8 cellular contexts compared by ENCODE assay signal in genomic region chr16:11016993-11017392, GRCh38.
DNase-seq lines count a peak whose midpoint lies in the region; ATAC-seq and TF ChIP-seq lines count a peak whose summit lies in the region.

No MANE protein-coding gene starts in this region.

- H3K27me3 ChIP-seq in vagina: no peaks in the 10 kb centered on the region

- TF ChIP-seq CTCF in natural killer cell (IDR thresholded peaks at IDR 0.05) (no peak), vagina (IDR thresholded peaks at IDR 0.05) (no peak)

- H3K27me3 Mint-ChIP-seq in natural killer cell treated with Interleukin-12 subunit alpha and Interleukin-12 subunit beta and Interleukin-15 and Interleukin-18, amount 100 ng/mL, for 72 hours: no peaks in the 10 kb centered on the region
- no peaks in the 10 kb centered on the region for H3K27me3 Mint-ChIP-seq in natural killer cell (ENCODE audit: low read depth in 2 of 2)

- H3K4me3 ChIP-seq in vagina: no peak overlapping the region

- intact Hi-C loops in natural killer cell (cut with micrococcal nuclease): no loop called here
- intact Hi-C loops in vagina (cut with DNase I): no loop called here

- ATAC-seq in natural killer cell treated with Interleukin-12 subunit alpha and Interleukin-12 subunit beta and Interleukin-15 and Interleukin-18, amount 100 ng/mL, for 72 hours: peak in 1 of 2 donors; percentile 74
- no peak for ATAC-seq in natural killer cell
- ATAC-seq in GM18907 (IDR thresholded peaks at IDR 0.05; ENCODE audit: unreplicated experiment): no peak
- ATAC-seq in HG03175 (IDR thresholded peaks at IDR 0.05; ENCODE audit: unreplicated experiment): no peak

- peak overlapping the region; percentile 58 for H3K4me3 Mint-ChIP-seq in natural killer cell treated with Interleukin-12 subunit alpha and Interleukin-12 subunit beta and Interleukin-15 and Interleukin-18, amount 100 ng/mL, for 72 hours
- H3K4me3 Mint-ChIP-seq in natural killer cell: no peak overlapping the region

- DNase-seq in natural killer cell treated with Interleukin-12 subunit alpha and Interleukin-12 subunit beta and Interleukin-15 and Interleukin-18, amount 100 ng/mL, for 72 hours (ENCODE audit: low spot score): no peak
- DNase-seq in natural killer cell: no peak
- DNase-seq in activated gamma-delta T cell treated with anti-CD3 and anti-CD28 coated beads, Interleukin-2, amount 50 U/mL, for 16 hours (ENCODE audit: low read depth): peak; percentile 30
- DNase-seq in lung microvascular endothelial cell (ENCODE audit: low read depth in 2 of 2): peak; percentile 11 to 83
- DNase-seq in vagina (ENCODE audit: extremely low spot score in 2 of 2): no peak
- no peak for DNase-seq in SKM-1 treated with dmso at 0.1 percent for 144 hours (lab: John Stamatoyannopoulos, UW; ENCODE audit: unreplicated experiment)

- H3K36me3 ChIP-seq in vagina: peaks cover 0 to 7% of the 10 kb centered on the region in 2 donors

- peaks cover 11% of the 10 kb centered on the region for H3K4me1 ChIP-seq in vagina

- peak overlapping the region; percentile 71 to 88 for H3K27ac Mint-ChIP-seq in natural killer cell treated with Interleukin-12 subunit alpha and Interleukin-12 subunit beta and Interleukin-15 and Interleukin-18, amount 100 ng/mL, for 72 hours
- H3K27ac Mint-ChIP-seq in natural killer cell: no peak overlapping the region

- peak overlapping the region; percentile 59 for H3K27ac ChIP-seq in vagina

- no peaks in the 10 kb centered on the region for H3K9me3 ChIP-seq in vagina

- H3K9me3 Mint-ChIP-seq in natural killer cell treated with Interleukin-12 subunit alpha and Interleukin-12 subunit beta and Interleukin-15 and Interleukin-18, amount 100 ng/mL, for 72 hours: no peaks in the 10 kb centered on the region
- no peaks in the 10 kb centered on the region for H3K9me3 Mint-ChIP-seq in natural killer cell

- peaks cover 15 to 16% of the 10 kb centered on the region in 2 donors for H3K4me1 Mint-ChIP-seq in natural killer cell treated with Interleukin-12 subunit alpha and Interleukin-12 subunit beta and Interleukin-15 and Interleukin-18, amount 100 ng/mL, for 72 hours (ENCODE audit: low read depth in 2 of 2)
- no peaks in the 10 kb centered on the region for H3K4me1 Mint-ChIP-seq in natural killer cell

- TF ChIP-seq POLR2A in vagina (IDR thresholded peaks at IDR 0.05): no peak

- H3K36me3 Mint-ChIP-seq in natural killer cell treated with Interleukin-12 subunit alpha and Interleukin-12 subunit beta and Interleukin-15 and Interleukin-18, amount 100 ng/mL, for 72 hours: peaks cover 9% of the 10 kb centered on the region
- H3K36me3 Mint-ChIP-seq in natural killer cell: no peaks in the 10 kb centered on the region

Comparison
In these comparisons a context has a peak if more than half of its experiments do, and no peak if none do; other contexts are left out.
1. H3K27ac Mint-ChIP-seq: peak in natural killer cell treated with Interleukin-12 subunit alpha and Interleukin-12 subunit beta and Interleukin-15 and Interleukin-18, amount 100 ng/mL, for 72 hours (2 of 2); none in natural killer cell (0 of 2).
2. DNase-seq: peak in activated gamma-delta T cell treated with anti-CD3 and anti-CD28 coated beads, Interleukin-2, amount 50 U/mL, for 16 hours (single experiment) and lung microvascular endothelial cell (2 of 2); none in natural killer cell treated with Interleukin-12 subunit alpha and Interleukin-12 subunit beta and Interleukin-15 and Interleukin-18, amount 100 ng/mL, for 72 hours (single experiment), natural killer cell (single experiment), vagina (0 of 2) and SKM-1 treated with dmso at 0.1 percent for 144 hours (single experiment).